ENCODE assay signal across 8 cellular contexts in genomic region chr4:56466910-56467283, GRCh38. TPM values are rescaled to one million over a fixed set of nuclear protein-coding genes. Genes with fewer than 3 reads are reported as not detected.
A peak's percentile ranks its signal among the peaks of the same experiment; 100 is the strongest.
DNase-seq lines count a peak whose midpoint lies in the region; ATAC-seq and TF ChIP-seq lines count a peak whose summit lies in the region.

No MANE protein-coding gene starts in this region.

- H3K79me2 ChIP-seq in smooth muscle cell (ENCODE audit: low read depth), result peaks cover 61% of the 10 kb centered on the region

- DNase-seq in T-helper 1 cell (no peak), activated B cell treated with CpG ODN at 0.5 μM for 24 hours (no peak), hepatic stellate cell (ENCODE audit: low spot score) (peak; percentile 14), smooth muscle cell (lab: John Stamatoyannopoulos, UW; ENCODE audit: unreplicated experiment) (no peak), inferior parietal cortex (ENCODE audit: extremely low spot score) (no peak), sciatic nerve (ENCODE audit: low spot score) (no peak)

- POLR2A ChIA-PET in activated B cell treated with CpG ODN at 0.5 μM for 24 hours (lab: Charles Lee), result interaction anchor here (0.6 to 3.8 kb wide), 5 partner anchors 29 to 166 kb away, joined by 3 to 20 read pairs (median 9); partner anchors contain the start of genes AASDH, PAICS and PPAT

- under 1% methylated on average over 8 of the region's 8 CpGs for WGBS in smooth muscle cell (ENCODE audit: low lambda C conversion rate)

- H3K9ac ChIP-seq in smooth muscle cell (ENCODE audit: low read depth), result peak overlapping the region; percentile 97

- peaks cover 52% of the 10 kb centered on the region for H3K4me1 Mint-ChIP-seq in T-helper 1 cell treated with Interleukin-12 subunit alpha and Interleukin-12 subunit beta and Interleukin-4 antibody, amounts not matched to agents 30 μg/mL and 1 μg/mL, for 36 hours (ENCODE audit: low read depth)
- peaks cover 57% of the 10 kb centered on the region for H3K4me1 Mint-ChIP-seq in activated B cell treated with CpG ODN at 0.5 μM for 24 hours

- peaks cover 26% of the 10 kb centered on the region for H3K36me3 Mint-ChIP-seq in T-helper 1 cell treated with Interleukin-12 subunit alpha and Interleukin-12 subunit beta and Interleukin-4 antibody, amounts not matched to agents 30 μg/mL and 1 μg/mL, for 36 hours (ENCODE audit: low read depth)
- H3K36me3 Mint-ChIP-seq in activated B cell treated with CpG ODN at 0.5 μM for 24 hours (ENCODE audit: low read depth), result peaks cover 54% of the 10 kb centered on the region

- H3K27ac ChIP-seq in smooth muscle cell (ENCODE audit: low read depth), result peak overlapping the region; percentile 95

- CTCF ChIA-PET in activated B cell treated with CpG ODN at 0.5 μM for 24 hours (lab: Charles Lee), result interaction anchor here (1.4 to 1.5 kb wide), 2 partner anchors 31 to 41 kb away, joined by 4 read pairs; partner anchors contain the start of genes PAICS and PPAT

- peaks cover 21% of the 10 kb centered on the region for H3K4me1 ChIP-seq in smooth muscle cell (ENCODE audit: low read depth)

- peak overlapping the region; percentile 88 for H3K4me2 ChIP-seq in smooth muscle cell

- peak overlapping the region; percentile 74 for H3K4me3 ChIP-seq in smooth muscle cell

- peak overlapping the region; percentile 7 for H2AFZ ChIP-seq in smooth muscle cell (ENCODE audit: low read depth)

- peaks cover 8% of the 10 kb centered on the region for H3K36me3 ChIP-seq in smooth muscle cell (ENCODE audit: low read depth)

- H3F3A ChIP-seq in smooth muscle cell (ENCODE audit: low read depth), result peaks cover 13% of the 10 kb centered on the region

- peak overlapping the region; percentile 97 for H3K4me3 Mint-ChIP-seq in T-helper 1 cell treated with Interleukin-12 subunit alpha and Interleukin-12 subunit beta and Interleukin-4 antibody, amounts not matched to agents 30 μg/mL and 1 μg/mL, for 36 hours
- H3K4me3 Mint-ChIP-seq in activated B cell treated with CpG ODN at 0.5 μM for 24 hours, result peak overlapping the region; percentile 99

- TF ChIP-seq CTCF in activated B cell treated with CpG ODN at 0.5 μM for 24 hours (IDR thresholded peaks at IDR 0.05) (no peak), smooth muscle cell (IDR thresholded peaks at IDR 0.05; ENCODE audit: borderline replicate concordance, insufficient read depth, poor library complexity, severe bottlenecking) (no peak)

- ATAC-seq in activated B cell treated with CpG ODN at 0.5 μM for 24 hours (ENCODE audit: low read depth) (no peak), HG03378 (IDR thresholded peaks at IDR 0.05; ENCODE audit: unreplicated experiment) (no peak), sciatic nerve (no peak)

- H3K27me3 ChIP-seq in smooth muscle cell (ENCODE audit: low read depth), result no peaks in the 10 kb centered on the region

- no peaks in the 10 kb centered on the region for H3K27me3 Mint-ChIP-seq in T-helper 1 cell treated with Interleukin-12 subunit alpha and Interleukin-12 subunit beta and Interleukin-4 antibody, amounts not matched to agents 30 μg/mL and 1 μg/mL, for 36 hours (ENCODE audit: low read depth)
- no peaks in the 10 kb centered on the region for H3K27me3 Mint-ChIP-seq in activated B cell treated with CpG ODN at 0.5 μM for 24 hours

- H4K20me1 ChIP-seq in smooth muscle cell (ENCODE audit: low read depth), result peaks cover 26% of the 10 kb centered on the region

- H3K9me3 Mint-ChIP-seq in T-helper 1 cell treated with Interleukin-12 subunit alpha and Interleukin-12 subunit beta and Interleukin-4 antibody, amounts not matched to agents 30 μg/mL and 1 μg/mL, for 36 hours, result no peaks in the 10 kb centered on the region
- H3K9me3 Mint-ChIP-seq in activated B cell treated with CpG ODN at 0.5 μM for 24 hours, result no peaks in the 10 kb centered on the region

- H3K9me3 ChIP-seq in smooth muscle cell (replicated peaks; ENCODE audit: low read depth), result no peaks in the 10 kb centered on the region

- H3K27ac Mint-ChIP-seq in T-helper 1 cell treated with Interleukin-12 subunit alpha and Interleukin-12 subunit beta and Interleukin-4 antibody, amounts not matched to agents 30 μg/mL and 1 μg/mL, for 36 hours, result peak overlapping the region; percentile 98
- peak overlapping the region; percentile 96 for H3K27ac Mint-ChIP-seq in activated B cell treated with CpG ODN at 0.5 μM for 24 hours

- intact Hi-C loops in activated B cell treated with CpG ODN at 0.5 μM for 24 hours (cut with micrococcal nuclease) (loop anchor here (1.0 to 2.0 kb wide), 11 partner anchors 31 to 614 kb away; partner anchors contain the start of genes AASDH, ARL9, CEP135 and EXOC1), sciatic nerve (cut with DNase I) (no loop called here)

RNA-seq across cellular contexts. Expression of gene SRP72, which starts 0.5 kb away (rescaled TPM):
- total RNA-seq in activated B cell treated with CpG ODN at 0.5 μM for 24 hours (139 TPM in 2 replicates), smooth muscle cell (90.0 and 99.7 TPM in 2 replicates), sciatic nerve (89.9 TPM)
- 113 TPM in 2 replicates for polyA plus RNA-seq in smooth muscle cell

RNA-seq across cellular contexts. Expression of gene PAICS, which starts 30.8 kb away (rescaled TPM):
- total RNA-seq in activated B cell treated with CpG ODN at 0.5 μM for 24 hours (81.8 and 85.7 TPM in 2 replicates), smooth muscle cell (68.9 and 71.6 TPM in 2 replicates), sciatic nerve (28.7 TPM)
- 58.7 and 62.4 TPM in 2 replicates for polyA plus RNA-seq in smooth muscle cell

RNA-seq across cellular contexts. Expression of gene PPAT, which starts 31.5 kb away (rescaled TPM):
- 11.7 and 12.9 TPM in 2 replicates for total RNA-seq in activated B cell treated with CpG ODN at 0.5 μM for 24 hours
- 26.0 and 26.8 TPM in 2 replicates for total RNA-seq in smooth muscle cell
- polyA plus RNA-seq in smooth muscle cell, result 11.6 and 12.3 TPM in 2 replicates
- total RNA-seq in sciatic nerve, result 8.6 TPM

RNA-seq across cellular contexts. Expression of gene ARL9, which starts 38.7 kb away (rescaled TPM):
- total RNA-seq in activated B cell treated with CpG ODN at 0.5 μM for 24 hours (0.22 TPM in 1 of 2 replicates, not detected in the other), smooth muscle cell (0.27 TPM in 1 of 2 replicates, not detected in the other), sciatic nerve (not detected)
- 1.2 and 1.4 TPM in 2 replicates for polyA plus RNA-seq in smooth muscle cell
